Comparison of ENCODE assay signal across 17 cellular contexts in the genomic region with DNA sequence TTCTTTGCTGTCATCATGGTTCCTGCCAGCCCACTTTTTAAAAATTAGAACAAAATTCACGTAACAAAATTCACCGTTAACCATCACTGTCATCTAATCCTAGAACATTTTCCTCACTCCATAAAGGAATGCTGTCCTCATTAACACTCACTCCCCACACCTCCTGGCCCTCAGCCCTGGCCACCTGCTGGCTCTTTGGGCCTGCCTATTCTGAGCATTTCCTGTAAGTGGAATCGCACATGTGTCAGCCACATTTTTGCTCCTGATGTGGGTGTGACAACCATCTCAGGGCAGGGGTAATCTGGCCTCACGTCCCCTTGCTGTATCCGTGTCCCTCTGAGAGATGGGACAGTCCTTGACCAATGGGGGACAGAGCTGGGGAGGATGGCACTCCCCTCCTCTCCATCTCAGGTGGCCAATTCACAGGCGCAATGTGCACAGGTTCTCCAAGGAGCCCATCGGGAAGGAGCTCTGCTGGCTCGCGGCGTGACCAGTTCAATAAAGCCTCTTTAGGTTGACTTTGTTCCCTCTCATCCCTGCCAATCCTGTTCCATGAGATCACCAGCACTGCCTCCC.
DNase-seq lines count a peak whose midpoint lies in the region; ATAC-seq and TF ChIP-seq lines count a peak whose summit lies in the region.
"Had no signal": no experiment of that assay in that cellular context is flagged by ENCODE, and none has a peak within 500 bp of the region (broad histone marks: within the 10 kb centered on the region; RNA-seq: fewer than 3 reads in every experiment).

No MANE protein-coding gene starts in this region.

- CTCF ChIA-PET in activated CD4-positive, alpha-beta memory T cell treated with anti-CD3 and anti-CD28 coated beads, Interleukin-2, amount 10 ng/mL, durations not matched to agents 7 days and 5 days (lab: Charles Lee), result no interaction called here
- CTCF ChIA-PET in activated CD4-positive, alpha-beta memory T cell treated with anti-CD3 and anti-CD28 coated beads for 36 hours (lab: Charles Lee), result no interaction called here

- intact Hi-C loops in activated CD4-positive, alpha-beta memory T cell treated with anti-CD3 and anti-CD28 coated beads for 36 hours (cut with micrococcal nuclease), result no loop called here

- POLR2A ChIA-PET in activated CD4-positive, alpha-beta memory T cell treated with anti-CD3 and anti-CD28 coated beads, Interleukin-2, amount 10 ng/mL, durations not matched to agents 7 days and 5 days (lab: Charles Lee), result no interaction called here
- POLR2A ChIA-PET in activated CD4-positive, alpha-beta memory T cell treated with anti-CD3 and anti-CD28 coated beads for 36 hours (lab: Charles Lee), result no interaction called here

- no peaks in the 10 kb centered on the region for H3K27me3 ChIP-seq in foreskin keratinocyte

- no peak overlapping the region for H3K4me3 Mint-ChIP-seq in activated CD4-positive, alpha-beta memory T cell treated with anti-CD3 and anti-CD28 coated beads, Interleukin-2, amount 10 ng/mL, durations not matched to agents 7 days and 5 days
- H3K4me3 Mint-ChIP-seq in activated CD4-positive, alpha-beta memory T cell treated with anti-CD3 and anti-CD28 coated beads for 36 hours, result no peak overlapping the region
- no peak overlapping the region for H3K4me3 Mint-ChIP-seq in type B pancreatic cell
- H3K4me3 Mint-ChIP-seq: H9 had no signal

- TF ChIP-seq CTCF in type B pancreatic cell (conservative IDR thresholded peaks at IDR 0.05), result no peak
- TF ChIP-seq CTCF in foreskin keratinocyte (conservative IDR thresholded peaks at IDR 0.05), result no peak

- no peak overlapping the region for H3K27ac Mint-ChIP-seq in activated CD4-positive, alpha-beta memory T cell treated with anti-CD3 and anti-CD28 coated beads, Interleukin-2, amount 10 ng/mL, durations not matched to agents 7 days and 5 days
- H3K27ac Mint-ChIP-seq in activated CD4-positive, alpha-beta memory T cell treated with anti-CD3 and anti-CD28 coated beads for 36 hours, result no peak overlapping the region
- H3K27ac Mint-ChIP-seq in type B pancreatic cell, result no peak overlapping the region
- H3K27ac Mint-ChIP-seq: IgD-negative memory B cell had no signal

- no peaks in the 10 kb centered on the region for H3K4me1 ChIP-seq in foreskin keratinocyte

- H3K4me1 Mint-ChIP-seq in activated CD4-positive, alpha-beta memory T cell treated with anti-CD3 and anti-CD28 coated beads, Interleukin-2, amount 10 ng/mL, durations not matched to agents 7 days and 5 days, result no peaks in the 10 kb centered on the region
- H3K4me1 Mint-ChIP-seq in activated CD4-positive, alpha-beta memory T cell treated with anti-CD3 and anti-CD28 coated beads for 36 hours (ENCODE audit: low read depth), result no peaks in the 10 kb centered on the region
- H3K4me1 Mint-ChIP-seq in type B pancreatic cell (ENCODE audit: unreplicated experiment), result peaks cover 4% of the 10 kb centered on the region
- H3K4me1 Mint-ChIP-seq: IgD-negative memory B cell had no signal

- no peak for ATAC-seq in foreskin keratinocyte
- ATAC-seq in HG02840 (IDR thresholded peaks at IDR 0.05; ENCODE audit: low FRiP score, unreplicated experiment), result no peak

- H3K9me3 Mint-ChIP-seq in activated CD4-positive, alpha-beta memory T cell treated with anti-CD3 and anti-CD28 coated beads, Interleukin-2, amount 10 ng/mL, durations not matched to agents 7 days and 5 days, result no peaks in the 10 kb centered on the region
- no peaks in the 10 kb centered on the region for H3K9me3 Mint-ChIP-seq in activated CD4-positive, alpha-beta memory T cell treated with anti-CD3 and anti-CD28 coated beads for 36 hours
- H3K9me3 Mint-ChIP-seq in type B pancreatic cell, result no peaks in the 10 kb centered on the region
- H3K9me3 Mint-ChIP-seq: H9 had no signal

- DNase-seq in activated CD4-positive, alpha-beta memory T cell treated with anti-CD3 and anti-CD28 coated beads, Interleukin-2, amount 10 ng/mL, durations not matched to agents 7 days and 5 days, result peak; percentile 9
- no peak for DNase-seq in activated CD4-positive, alpha-beta memory T cell treated with anti-CD3 and anti-CD28 coated beads for 36 hours
- DNase-seq in cerebellum (ENCODE audit: low spot score), result peak; percentile 20
- peak; percentile 4 for DNase-seq in mucosa of gallbladder (ENCODE audit: low spot score)
- DNase-seq in type B pancreatic cell (ENCODE audit: extremely low spot score, unreplicated experiment), result peak; percentile 37
- no peak for DNase-seq in AG08396 (ENCODE audit: low spot score)
- DNase-seq in foreskin keratinocyte, result no peak
- DNase-seq: AML-193; Caco-2; DMS53; H9; NCI-H1930; NCI-H2171; NCI-H524 treated with DMSO at 0.1 percent for 48 hours; NK-92 treated with Interleukin-12 subunit alpha and Interleukin-12 subunit beta, amount 100 ng/mL, for 24 hours had no signal

- no peaks in the 10 kb centered on the region for H3K27me3 Mint-ChIP-seq in activated CD4-positive, alpha-beta memory T cell treated with anti-CD3 and anti-CD28 coated beads, Interleukin-2, amount 10 ng/mL, durations not matched to agents 7 days and 5 days
- H3K27me3 Mint-ChIP-seq in activated CD4-positive, alpha-beta memory T cell treated with anti-CD3 and anti-CD28 coated beads for 36 hours, result no peaks in the 10 kb centered on the region
- H3K27me3 Mint-ChIP-seq in type B pancreatic cell, result no peaks in the 10 kb centered on the region

- H3K36me3 Mint-ChIP-seq in activated CD4-positive, alpha-beta memory T cell treated with anti-CD3 and anti-CD28 coated beads, Interleukin-2, amount 10 ng/mL, durations not matched to agents 7 days and 5 days (ENCODE audit: low read depth), result no peaks in the 10 kb centered on the region
- no peaks in the 10 kb centered on the region for H3K36me3 Mint-ChIP-seq in activated CD4-positive, alpha-beta memory T cell treated with anti-CD3 and anti-CD28 coated beads for 36 hours
- no peaks in the 10 kb centered on the region for H3K36me3 Mint-ChIP-seq in type B pancreatic cell
- H3K36me3 Mint-ChIP-seq: IgD-negative memory B cell had no signal

- no peak overlapping the region for H3K27ac ChIP-seq in foreskin keratinocyte

Comparison
In these comparisons a context has a peak if more than half of its experiments do, and no peak if none do; other contexts are left out.
1. DNase-seq: peak in activated CD4-positive, alpha-beta memory T cell treated with anti-CD3 and anti-CD28 coated beads, Interleukin-2, amount 10 ng/mL, durations not matched to agents 7 days and 5 days (single experiment), cerebellum (single experiment), mucosa of gallbladder (single experiment) and type B pancreatic cell (single experiment); none in activated CD4-positive, alpha-beta memory T cell treated with anti-CD3 and anti-CD28 coated beads for 36 hours (single experiment), AG08396 (single experiment) and foreskin keratinocyte (0 of 2).